Comparison of ENCODE assay signal across 17 cellular contexts in the genomic region with DNA sequence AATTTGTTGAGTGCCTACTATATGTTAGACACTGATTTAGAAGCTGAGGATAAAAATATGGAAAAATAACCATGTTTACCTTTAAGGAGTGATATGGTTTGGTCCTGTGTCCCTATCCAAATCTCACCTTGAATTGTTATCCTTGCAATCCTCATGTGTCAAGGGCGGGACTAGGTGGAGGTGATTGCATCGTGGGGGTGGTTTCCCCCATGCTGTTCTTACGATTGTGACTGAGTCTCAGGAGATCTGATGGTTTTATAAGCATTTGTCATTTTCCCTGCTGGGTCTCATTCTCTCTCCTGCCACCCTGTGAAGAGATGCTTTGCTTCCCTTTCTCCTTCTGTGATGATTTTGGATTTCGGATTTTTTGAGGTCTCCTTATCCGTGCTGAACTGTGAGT.
DNase-seq lines count a peak whose midpoint lies in the region; ATAC-seq and TF ChIP-seq lines count a peak whose summit lies in the region.
"Had no signal": no experiment of that assay in that cellular context is flagged by ENCODE, and none has a peak within 500 bp of the region (broad histone marks: within the 10 kb centered on the region; RNA-seq: fewer than 3 reads in every experiment).

No MANE protein-coding gene starts in this region.

- intact Hi-C loops in activated T-helper 1 cell treated with anti-CD3 and anti-CD28 coated beads, Interleukin-12 subunit alpha, Interleukin-12 subunit beta, Interleukin-2, Interleukin-4 antibody, amounts not matched to agents 30 ng/mL and 10 ng/mL and 1 ng/mL, durations not matched to agents 14 hours and 24 hours and 36 hours (cut with micrococcal nuclease): no loop called here

- no peak overlapping the region for H3K23ac ChIP-seq in mesendoderm (ENCODE audit: low read length)

- H2BK15ac ChIP-seq in mesendoderm (replicated peaks; ENCODE audit: low read depth): no peak overlapping the region

- no peak for TF ChIP-seq CTCF in GM23338 (conservative IDR thresholded peaks at IDR 0.05; ENCODE audit: low read depth in 2 of 2)
- TF ChIP-seq CTCF in endodermal cell (conservative IDR thresholded peaks at IDR 0.05): no peak

- H4K20me1 ChIP-seq in GM23338 (replicated peaks; ENCODE audit: insufficient read depth): no peaks in the 10 kb centered on the region
- H4K20me1 ChIP-seq: BLaER1 treated with 17β-estradiol and CSF1 and Interleukin-3, amounts not matched to agents 10 nM and 100 nM had no signal

- peaks cover 28% of the 10 kb centered on the region for H3K9me3 ChIP-seq in endodermal cell (ENCODE audit: control insufficient read depth, low read length)
- H3K9me3 ChIP-seq: A549; BLaER1 treated with 17β-estradiol and CSF1 and Interleukin-3, amounts not matched to agents 10 nM and 100 nM; Caco-2 had no signal

- H3K4me2 ChIP-seq in GM23338: no peak overlapping the region
- H3K4me2 ChIP-seq in mesendoderm (ENCODE audit: low read length): no peak overlapping the region
- H3K4me2 ChIP-seq: A549; BLaER1 treated with 17β-estradiol and CSF1 and Interleukin-3, amounts not matched to agents 10 nM and 100 nM had no signal

- no peak overlapping the region for H2AK5ac ChIP-seq in mesendoderm (ENCODE audit: low read length)

- no peak overlapping the region for H4K8ac ChIP-seq in mesendoderm (ENCODE audit: low read depth, low read length)

- H3K27ac ChIP-seq in GM23338 (ENCODE audit: low read depth) (no peak overlapping the region), endodermal cell (ENCODE audit: low read depth, low read length) (no peak overlapping the region), mesendoderm (ENCODE audit: low read depth, low read length) (no peak overlapping the region)
- H3K27ac ChIP-seq: 22Rv1; A549; BLaER1 treated with 17β-estradiol and CSF1 and Interleukin-3, amounts not matched to agents 10 nM and 100 nM; C4-2B had no signal

- no peak overlapping the region for H4K5ac ChIP-seq in mesendoderm (ENCODE audit: low read length)

- no peak overlapping the region for H2AFZ ChIP-seq in GM23338

- no peak overlapping the region for H2BK120ac ChIP-seq in mesendoderm (ENCODE audit: low read depth, low read length)

- H3K56ac ChIP-seq in mesendoderm (ENCODE audit: low read length): no peak overlapping the region

- H3K4ac ChIP-seq in mesendoderm (ENCODE audit: low read depth, low read length): no peak overlapping the region

- H3K79me2 ChIP-seq in GM23338 (replicated peaks; ENCODE audit: insufficient read depth) (no peaks in the 10 kb centered on the region), mesendoderm (ENCODE audit: control insufficient read depth, insufficient read depth, low read length) (no peaks in the 10 kb centered on the region)

- DNase-seq in GM23338 (ENCODE audit: low spot score): peak; percentile 11
- peak; percentile 68 for DNase-seq in endodermal cell
- DNase-seq in mesendoderm: peak; percentile 50
- DNase-seq in activated T-helper 1 cell treated with anti-CD3 and anti-CD28 coated beads, Interleukin-12 subunit alpha, Interleukin-12 subunit beta, Interleukin-2, Interleukin-4 antibody, amounts not matched to agents 30 ng/mL and 10 ng/mL and 1 ng/mL, durations not matched to agents 14 hours and 24 hours and 36 hours (ENCODE audit: low spot score): no peak
- DNase-seq in activated naive CD4-positive, alpha-beta T cell treated with Interleukin-2 at 50 U/mL for 16 hours: no peak
- DNase-seq: AML-193; Caco-2; Calu3; CD4-positive, alpha-beta T cell; CD8-positive, alpha-beta T cell; DMS79 treated with DMSO at 0.1 percent for 48 hours; GF-D8 had no signal

- H3K27ac Mint-ChIP-seq in GM23338 (no peak overlapping the region), endodermal cell (no peak overlapping the region)
- no peak overlapping the region for H3K27ac Mint-ChIP-seq in activated T-helper 1 cell treated with anti-CD3 and anti-CD28 coated beads, Interleukin-12 subunit alpha, Interleukin-12 subunit beta, Interleukin-2, Interleukin-4 antibody, amounts not matched to agents 30 ng/mL and 10 ng/mL and 1 ng/mL, durations not matched to agents 14 hours and 24 hours and 36 hours
- H3K27ac Mint-ChIP-seq: B cell; CD4-positive, alpha-beta T cell; CD8-positive, alpha-beta T cell had no signal

- H3K79me1 ChIP-seq in mesendoderm (ENCODE audit: low read length): no peaks in the 10 kb centered on the region

- H3F3A ChIP-seq in GM23338 (replicated peaks; ENCODE audit: low read depth): no peaks in the 10 kb centered on the region

- H3K9me3 Mint-ChIP-seq in GM23338 (no peaks in the 10 kb centered on the region), endodermal cell (peaks cover 22% of the 10 kb centered on the region)
- no peaks in the 10 kb centered on the region for H3K9me3 Mint-ChIP-seq in activated T-helper 1 cell treated with anti-CD3 and anti-CD28 coated beads, Interleukin-12 subunit alpha, Interleukin-12 subunit beta, Interleukin-2, Interleukin-4 antibody, amounts not matched to agents 30 ng/mL and 10 ng/mL and 1 ng/mL, durations not matched to agents 14 hours and 24 hours and 36 hours
- H3K9me3 Mint-ChIP-seq: CD8-positive, alpha-beta T cell had no signal

- H3K4me1 ChIP-seq in GM23338 (ENCODE audit: insufficient read depth): no peaks in the 10 kb centered on the region
- no peaks in the 10 kb centered on the region for H3K4me1 ChIP-seq in endodermal cell (ENCODE audit: control insufficient read depth, insufficient read depth, low read length)
- H3K4me1 ChIP-seq in mesendoderm (ENCODE audit: control insufficient read depth, low read depth, low read length): no peaks in the 10 kb centered on the region
- H3K4me1 ChIP-seq: A549; BLaER1 treated with 17β-estradiol and CSF1 and Interleukin-3, amounts not matched to agents 10 nM and 100 nM; Caco-2 had no signal

- 50 to 56% methylated on average over 2 to 5 of the region's 5 CpGs for WGBS in endodermal cell (ENCODE audit: insufficient coverage in 1 of 2, insufficient read length in 1 of 2), 2 experiments
- WGBS in mesendoderm (ENCODE audit: extremely low coverage, insufficient coverage, low lambda C conversion rate): no CpG with 5 or more reads among the region's 5 CpGs

- H3K27me3 Mint-ChIP-seq in GM23338 (ENCODE audit: insufficient read depth, low read depth, poor library complexity): no peaks in the 10 kb centered on the region
- H3K27me3 Mint-ChIP-seq in endodermal cell (ENCODE audit: insufficient read depth): peaks cover 26% of the 10 kb centered on the region
- no peaks in the 10 kb centered on the region for H3K27me3 Mint-ChIP-seq in activated T-helper 1 cell treated with anti-CD3 and anti-CD28 coated beads, Interleukin-12 subunit alpha, Interleukin-12 subunit beta, Interleukin-2, Interleukin-4 antibody, amounts not matched to agents 30 ng/mL and 10 ng/mL and 1 ng/mL, durations not matched to agents 14 hours and 24 hours and 36 hours (ENCODE audit: insufficient read depth)
- H3K27me3 Mint-ChIP-seq: B cell; CD4-positive, alpha-beta T cell had no signal

- H3K18ac ChIP-seq in mesendoderm (ENCODE audit: low read length): no peak overlapping the region

- H3K9ac ChIP-seq in endodermal cell (ENCODE audit: extremely low read depth, low read length, poor library complexity, severe bottlenecking) (no peak overlapping the region), mesendoderm (ENCODE audit: low read length) (no peak overlapping the region)
- H3K9ac ChIP-seq: BLaER1 treated with 17β-estradiol and CSF1 and Interleukin-3, amounts not matched to agents 10 nM and 100 nM had no signal

- H2BK5ac ChIP-seq in mesendoderm (ENCODE audit: low read length): no peak overlapping the region

- H3K27me3 ChIP-seq in GM23338 (ENCODE audit: insufficient read depth) (no peaks in the 10 kb centered on the region), endodermal cell (ENCODE audit: control insufficient read depth, insufficient read depth, low read length, poor library complexity, severe bottlenecking) (peaks cover 27% of the 10 kb centered on the region), mesendoderm (ENCODE audit: insufficient read depth, low read length, poor library complexity) (no peaks in the 10 kb centered on the region)
- H3K27me3 ChIP-seq: BLaER1 treated with 17β-estradiol and CSF1 and Interleukin-3, amounts not matched to agents 10 nM and 100 nM had no signal

- H3K4me1 Mint-ChIP-seq in GM23338: no peaks in the 10 kb centered on the region
- H3K4me1 Mint-ChIP-seq in endodermal cell: peaks cover 2% of the 10 kb centered on the region
- no peaks in the 10 kb centered on the region for H3K4me1 Mint-ChIP-seq in activated T-helper 1 cell treated with anti-CD3 and anti-CD28 coated beads, Interleukin-12 subunit alpha, Interleukin-12 subunit beta, Interleukin-2, Interleukin-4 antibody, amounts not matched to agents 30 ng/mL and 10 ng/mL and 1 ng/mL, durations not matched to agents 14 hours and 24 hours and 36 hours (ENCODE audit: low read depth)
- H3K4me1 Mint-ChIP-seq: B cell had no signal

- peaks cover 4% of the 10 kb centered on the region for H3K9me2 ChIP-seq in GM23338 (ENCODE audit: insufficient read depth)

- H3K4me3 Mint-ChIP-seq in GM23338 (no peak overlapping the region), endodermal cell (no peak overlapping the region)
- no peak overlapping the region for H3K4me3 Mint-ChIP-seq in activated T-helper 1 cell treated with anti-CD3 and anti-CD28 coated beads, Interleukin-12 subunit alpha, Interleukin-12 subunit beta, Interleukin-2, Interleukin-4 antibody, amounts not matched to agents 30 ng/mL and 10 ng/mL and 1 ng/mL, durations not matched to agents 14 hours and 24 hours and 36 hours
- H3K4me3 Mint-ChIP-seq: B cell; CD4-positive, alpha-beta T cell; CD8-positive, alpha-beta T cell had no signal

- no peak overlapping the region for H3K4me3 ChIP-seq in GM23338
- no peak overlapping the region for H3K4me3 ChIP-seq in endodermal cell (ENCODE audit: low read length)
- H3K4me3 ChIP-seq in mesendoderm (ENCODE audit: low read length): no peak overlapping the region
- H3K4me3 ChIP-seq: A549; BLaER1 treated with 17β-estradiol and CSF1 and Interleukin-3, amounts not matched to agents 10 nM and 100 nM had no signal

- H3K36me3 ChIP-seq in GM23338 (ENCODE audit: insufficient read depth) (no peaks in the 10 kb centered on the region), endodermal cell (ENCODE audit: control insufficient read depth, insufficient read depth, low read length) (no peaks in the 10 kb centered on the region), mesendoderm (ENCODE audit: control insufficient read depth, insufficient read depth, low read length) (no peaks in the 10 kb centered on the region)
- H3K36me3 ChIP-seq: BLaER1 treated with 17β-estradiol and CSF1 and Interleukin-3, amounts not matched to agents 10 nM and 100 nM had no signal

- H3K36me3 Mint-ChIP-seq in GM23338 (ENCODE audit: low read depth): no peaks in the 10 kb centered on the region; the same call in 2 of the 3 replicates
- peaks cover 4% of the 10 kb centered on the region for H3K36me3 Mint-ChIP-seq in endodermal cell (ENCODE audit: low read depth)
- H3K36me3 Mint-ChIP-seq in activated T-helper 1 cell treated with anti-CD3 and anti-CD28 coated beads, Interleukin-12 subunit alpha, Interleukin-12 subunit beta, Interleukin-2, Interleukin-4 antibody, amounts not matched to agents 30 ng/mL and 10 ng/mL and 1 ng/mL, durations not matched to agents 14 hours and 24 hours and 36 hours (ENCODE audit: low read depth): no peaks in the 10 kb centered on the region
- H3K36me3 Mint-ChIP-seq: CD8-positive, alpha-beta T cell had no signal

- ATAC-seq in GM23338: no peak
- ATAC-seq: A549; CD8-positive, alpha-beta T cell had no signal

TF ChIP-seq in GM23338, 12 proteins besides CTCF, POLR2A, EP300 and RAD21 (continues in another document):
- no peak for TF ChIP-seq POLR2AphosphoS5 (IDR thresholded peaks at IDR 0.05; ENCODE audit: low read depth)

Comparison
In these comparisons a context has a peak if more than half of its experiments do, and no peak if none do; other contexts are left out.
1. DNase-seq: peak in GM23338 (single experiment), endodermal cell (single experiment) and mesendoderm (single experiment); none in activated T-helper 1 cell treated with anti-CD3 and anti-CD28 coated beads, Interleukin-12 subunit alpha, Interleukin-12 subunit beta, Interleukin-2, Interleukin-4 antibody, amounts not matched to agents 30 ng/mL and 10 ng/mL and 1 ng/mL, durations not matched to agents 14 hours and 24 hours and 36 hours (single experiment) and activated naive CD4-positive, alpha-beta T cell treated with Interleukin-2 at 50 U/mL for 16 hours (single experiment).